Comparison of ENCODE assay signal across 1 cellular context in genomic region chr2:46420945-46421344, GRCh38.
A peak's percentile ranks its signal among the peaks of the same experiment; 100 is the strongest.
TF ChIP-seq lines count a peak whose summit lies in the region.

No MANE protein-coding gene starts in this region.

TF ChIP-seq in HEK293, 187 proteins besides CTCF, POLR2A, EP300 and RAD21 (continued from another document and continues in another):
- no peak for TF ChIP-seq PBX3 (CRISPR knock-in tag; IDR thresholded peaks at IDR 0.05)
- no peak for TF ChIP-seq SP7 (tag by site-specific recombination; IDR thresholded peaks at IDR 0.05)
- no peak for TF ChIP-seq ZSCAN18 (tag by site-specific recombination; IDR thresholded peaks at IDR 0.05)
- TF ChIP-seq YY1 (tag by site-specific recombination; IDR thresholded peaks at IDR 0.05), result no peak
- TF ChIP-seq ZNF140 (tag by site-specific recombination; IDR thresholded peaks at IDR 0.05), result peak; percentile 98
- TF ChIP-seq RBAK (tag by site-specific recombination; IDR thresholded peaks at IDR 0.05), result 0 out of 2 replicates have a peak, but pooled peaks have one; percentile 48
- no peak for TF ChIP-seq ZBTB26 (tag by site-specific recombination; optimal IDR thresholded peaks at IDR 0.05)
- no peak for TF ChIP-seq TSHZ1 (tag by site-specific recombination; IDR thresholded peaks at IDR 0.05; ENCODE audit: borderline replicate concordance)
- TF ChIP-seq ATF2 (tag by site-specific recombination; IDR thresholded peaks at IDR 0.05; ENCODE audit: low read depth), result no peak
- TF ChIP-seq ZBTB1 (tag by site-specific recombination; IDR thresholded peaks at IDR 0.05), result no peak
- TF ChIP-seq ZNF18 (tag by site-specific recombination; IDR thresholded peaks at IDR 0.05), result peak; percentile 34; the same call in 1 of the 2 replicates
- TF ChIP-seq ZNF658 (tag by site-specific recombination; IDR thresholded peaks at IDR 0.05), result no peak
- TF ChIP-seq ZBTB10 (tag by site-specific recombination; IDR thresholded peaks at IDR 0.05), result no peak
- no peak for TF ChIP-seq ZSCAN5A (tag by site-specific recombination; IDR thresholded peaks at IDR 0.05)
- TF ChIP-seq ZNF398 (tag by site-specific recombination; IDR thresholded peaks at IDR 0.05), result no peak
- TF ChIP-seq ZNF148 (tag by site-specific recombination; IDR thresholded peaks at IDR 0.05; ENCODE audit: borderline replicate concordance), result no peak
- TF ChIP-seq ZNF621 (tag by site-specific recombination; IDR thresholded peaks at IDR 0.05), result no peak
- TF ChIP-seq ZNF692 (tag by site-specific recombination; IDR thresholded peaks at IDR 0.05), result no peak
- TF ChIP-seq ZNF37A (tag by site-specific recombination; IDR thresholded peaks at IDR 0.05), result no peak
- peak; percentile 80 for TF ChIP-seq ZNF558 (tag by site-specific recombination; IDR thresholded peaks at IDR 0.05)
- no peak for TF ChIP-seq ZNF280D (tag by site-specific recombination; IDR thresholded peaks at IDR 0.05)
- TF ChIP-seq ZNF221 (tag by site-specific recombination; IDR thresholded peaks at IDR 0.05; ENCODE audit: borderline replicate concordance), result no peak; the same call in 1 of the 2 replicates
- no peak for TF ChIP-seq ZNF10 (tag by site-specific recombination; IDR thresholded peaks at IDR 0.05)
- TF ChIP-seq KLF10 (tag by site-specific recombination; IDR thresholded peaks at IDR 0.05), result no peak
- no peak for TF ChIP-seq GFI1B (tag by site-specific recombination; IDR thresholded peaks at IDR 0.05)
- TF ChIP-seq ZNF548 (tag by site-specific recombination; IDR thresholded peaks at IDR 0.05), result no peak
- TF ChIP-seq MEIS1 (CRISPR knock-in tag; IDR thresholded peaks at IDR 0.05; ENCODE audit: borderline replicate concordance), result no peak
- no peak for TF ChIP-seq ZNF416 (tag by site-specific recombination; IDR thresholded peaks at IDR 0.05)
